Comparison of ENCODE assay signal across 23 cellular contexts in the genomic region with DNA sequence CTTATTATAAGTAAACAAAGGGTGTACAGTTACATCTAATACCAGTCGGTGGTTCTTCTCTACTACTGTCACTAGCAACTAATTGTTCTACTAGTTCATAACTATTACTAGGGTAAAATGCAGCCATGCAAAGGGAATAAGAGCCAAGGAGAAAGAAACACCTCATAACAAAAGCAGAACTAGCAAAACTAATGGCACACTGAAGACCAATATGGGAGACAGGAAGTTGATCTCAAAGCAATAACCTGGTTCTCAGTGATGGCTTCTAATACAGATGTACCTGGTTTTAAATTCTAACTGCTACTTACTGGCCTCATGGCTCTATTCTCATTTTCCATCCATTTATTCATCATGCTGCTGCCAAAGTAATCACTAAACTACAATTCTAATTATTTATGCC.
"Had no signal": no experiment of that assay in that cellular context is flagged by ENCODE, and none has a peak within 500 bp of the region (broad histone marks: within the 10 kb centered on the region; RNA-seq: fewer than 3 reads in every experiment).

No MANE protein-coding gene starts in this region.

- H3K4me1 ChIP-seq: ascending aorta, body of pancreas, SJSA1 had no signal

- H3K9me3 ChIP-seq: ascending aorta, body of pancreas, SJSA1 had no signal

- H3K4me3 ChIP-seq: ascending aorta, body of pancreas, SJSA1 had no signal

- ATAC-seq: activated CD8-positive, alpha-beta memory T cell treated with anti-CD3 and anti-CD28 coated beads, Interleukin-2, amount 10 ng/mL, durations not matched to agents 7 days and 5 days; activated naive CD4-positive, alpha-beta T cell treated with anti-CD3 and anti-CD28 coated beads, Interleukin-2, amount 50 U/mL, for 72 hours; activated naive CD8-positive, alpha-beta T cell treated with anti-CD3 and anti-CD28 coated beads, Interleukin-2, amount 50 U/mL, for 24 hours; body of pancreas; PC-3; WTC11 had no signal

- H3K36me3 ChIP-seq: ascending aorta, SJSA1 had no signal

- H3K27ac ChIP-seq: ascending aorta, body of pancreas, SJSA1 had no signal

- DNase-seq: activated CD4-positive, alpha-beta T cell treated with anti-CD3 and anti-CD28 coated beads, Interleukin-2, amount 10 ng/mL, durations not matched to agents 24 days and 14 days; activated CD4-positive, alpha-beta T cell treated with anti-CD3 and anti-CD28 coated beads, Interleukin-2, amount 50 U/mL, for 48 hours; activated CD4-positive, CD25-positive, alpha-beta regulatory T cell treated with anti-CD3 and anti-CD28 coated beads, Interleukin-2, amount 50 U/mL, for 72 hours; activated CD8-positive, alpha-beta memory T cell treated with anti-CD3 and anti-CD28 coated beads, Interleukin-2, amount 10 ng/mL, durations not matched to agents 7 days and 5 days; activated effector memory CD4-positive, alpha-beta T cell treated with Interleukin-2 at 50 U/mL for 16 hours; activated naive CD4-positive, alpha-beta T cell treated with Interleukin-2 at 50 U/mL for 16 hours; activated naive CD8-positive, alpha-beta T cell treated with anti-CD3 and anti-CD28 coated beads, Interleukin-2, amount 50 U/mL, for 24 hours; activated T-cell treated with anti-CD3 and anti-CD28 coated beads, Interleukin-2, amount 50 U/mL, for 24 hours; amniotic stem cell; body of pancreas; Kasumi-1; KBM-7; NCI-H1048; NCI-H146; NCI-H187 treated with DMSO at 0.1 percent for 48 hours; NCI-H345; NCI-H510A; PC-3; SHP77 had no signal

- H3K27me3 ChIP-seq: ascending aorta, body of pancreas, SJSA1 had no signal
